8 cellular contexts compared by ENCODE assay signal in genomic region chr6:25138697-25139051, GRCh38.
A peak's percentile ranks its signal among the peaks of the same experiment; 100 is the strongest.
DNase-seq lines count a peak whose midpoint lies in the region; ATAC-seq, FAIRE-seq and TF ChIP-seq lines count a peak whose summit lies in the region.

No MANE protein-coding gene starts in this region.

- DNase-seq in GM12891 (ENCODE audit: insufficient read length, low spot score) (no peak), breast epithelium (ENCODE audit: low spot score in 2 of 2) (no peak), KBM-7 (no peak)
- no peak for DNase-seq in activated CD4-positive, CD25-positive, alpha-beta regulatory T cell treated with anti-CD3 and anti-CD28 coated beads, Interleukin-2, amount 50 U/mL, for 72 hours

- no peaks in the 10 kb centered on the region for H3K9me3 ChIP-seq in breast epithelium
- peaks cover 5% of the 10 kb centered on the region for H3K9me3 ChIP-seq in mononuclear cell (ENCODE audit: low read depth, low read length)

- intact Hi-C loops in breast epithelium (cut with DNase I; ENCODE audit: low total_unique reads) = no loop called here

- in situ Hi-C loops in KBM-7 (cut with MboI; ENCODE audit: low pct_unique_long_range_greater_than_20kb, low sequenced_read_pairs) = no loop called here

- FAIRE-seq in GM12891 (lab: Jason Lieb, UNC) = no peak

- H3K4me1 ChIP-seq in breast epithelium (peaks cover 0 to 3% of the 10 kb centered on the region in 2 donors), mononuclear cell (ENCODE audit: insufficient read depth, low read length) (peaks cover 24% of the 10 kb centered on the region)

- ATAC-seq in HG03442 (IDR thresholded peaks at IDR 0.05; ENCODE audit: unreplicated experiment) (peak; percentile 14), HG02938 (IDR thresholded peaks at IDR 0.05; ENCODE audit: unreplicated experiment) (no peak), HG02970 (IDR thresholded peaks at IDR 0.05; ENCODE audit: low FRiP score, unreplicated experiment) (no peak)

- no peaks in the 10 kb centered on the region for H3K36me3 ChIP-seq in breast epithelium

- peak overlapping the region; percentile 87 to 97 for H3K27ac ChIP-seq in breast epithelium

- H3K27me3 ChIP-seq in breast epithelium (no peaks in the 10 kb centered on the region), mononuclear cell (ENCODE audit: insufficient read depth, low read length) (no peaks in the 10 kb centered on the region)

- TF ChIP-seq CTCF in breast epithelium (IDR thresholded peaks at IDR 0.05) = no peak

- H3K4me3 ChIP-seq in breast epithelium = peak overlapping the region; percentile 39 to 69 (median 53)
- peak overlapping the region; percentile 44 for H3K4me3 ChIP-seq in mononuclear cell (ENCODE audit: low read length)

- TF ChIP-seq POLR2A in GM12891 (IDR thresholded peaks at IDR 0.05; ENCODE audit: low read depth, low read length) (no peak), breast epithelium (IDR thresholded peaks at IDR 0.05) (no peak)

TF ChIP-seq in GM12891, 5 proteins besides CTCF, POLR2A, EP300 and RAD21:
- TF ChIP-seq TAF1 (IDR thresholded peaks at IDR 0.05; ENCODE audit: low read depth, low read length) (no peak), POU2F2 (IDR thresholded peaks at IDR 0.05; ENCODE audit: low read depth, low read length) (no peak), SPI1 (IDR thresholded peaks at IDR 0.05; ENCODE audit: low read depth, low read length) (no peak), POLR2AphosphoS5 (IDR thresholded peaks at IDR 0.05; ENCODE audit: low read depth, low read length) (no peak), PAX5 (IDR thresholded peaks at IDR 0.05; ENCODE audit: insufficient read depth, low read length, severe bottlenecking) (peak; percentile 41)
